Comparison of ENCODE assay signal across 31 cellular contexts in the genomic region with DNA sequence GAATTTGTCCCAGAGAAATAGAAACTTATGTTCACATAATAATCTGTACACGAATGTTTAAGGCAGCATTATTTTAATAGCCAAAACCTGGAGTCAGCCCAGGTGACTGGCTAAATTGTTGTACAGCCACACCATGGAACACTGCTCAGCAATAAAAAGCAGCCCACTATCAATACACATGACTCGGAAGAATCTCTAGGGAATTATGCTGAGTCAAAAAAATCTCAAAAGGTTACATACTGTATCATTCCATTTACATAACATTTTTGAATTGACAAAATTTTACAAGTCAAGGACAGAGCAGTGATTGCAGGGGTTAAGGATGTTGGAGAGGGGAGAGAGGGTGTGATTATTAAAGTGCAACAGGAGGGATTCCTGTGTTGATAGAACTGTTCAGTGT.
"Had no signal": no experiment of that assay in that cellular context is flagged by ENCODE, and none has a peak within 500 bp of the region (broad histone marks: within the 10 kb centered on the region; RNA-seq: fewer than 3 reads in every experiment).

No MANE protein-coding gene starts in this region.

- H3K4me2 ChIP-seq: hepatocyte had no signal

- H3K36me3 ChIP-seq: adrenal gland, breast epithelium, cardiac muscle cell, colonic mucosa, esophagus squamous epithelium, gastroesophageal sphincter, heart right ventricle had no signal

- H3K27me3 ChIP-seq: adrenal gland, breast epithelium, cardiac muscle cell, colonic mucosa, esophagus squamous epithelium, gastroesophageal sphincter, heart right ventricle, hepatocyte had no signal

- H2AFZ ChIP-seq: hepatocyte had no signal

- H3K9me3 ChIP-seq: adrenal gland, breast epithelium, colonic mucosa, esophagus squamous epithelium, gastroesophageal sphincter had no signal

- H3K4me3 ChIP-seq: adrenal gland, breast epithelium, cardiac muscle cell, colonic mucosa, esophagus squamous epithelium, gastroesophageal sphincter, heart right ventricle, hepatocyte had no signal

- FAIRE-seq: endometrium, endothelial cell of umbilical vein had no signal

- H3K4me1 ChIP-seq: breast epithelium, colonic mucosa had no signal

- H3K27ac ChIP-seq: adrenal gland, breast epithelium, cardiac muscle cell, colonic mucosa, epithelial cell of prostate, esophagus squamous epithelium, gastroesophageal sphincter, heart right ventricle, hepatocyte had no signal

- ATAC-seq: activated CD4-positive, alpha-beta T cell treated with anti-CD3 and anti-CD28 coated beads for 36 hours; activated CD8-positive, alpha-beta memory T cell treated with anti-CD3 and anti-CD28 coated beads, Interleukin-2, amount 10 ng/mL, durations not matched to agents 7 days and 5 days; activated CD8-positive, alpha-beta T cell treated with anti-CD3 and anti-CD28 coated beads, Interleukin-2, amount 10 ng/mL, durations not matched to agents 7 days and 5 days; activated naive CD8-positive, alpha-beta T cell treated with anti-CD3 and anti-CD28 coated beads, Interleukin-2, amount 50 U/mL, for 24 hours; gastroesophageal sphincter; heart right ventricle had no signal

- DNase-seq: activated CD4-positive, alpha-beta memory T cell treated with anti-CD3 and anti-CD28 coated beads for 36 hours; activated CD4-positive, alpha-beta T cell treated with anti-CD3 and anti-CD28 coated beads for 36 hours; activated CD4-positive, alpha-beta T cell treated with anti-CD3 and anti-CD28 coated beads, Interleukin-2, amount 10 ng/mL, durations not matched to agents 24 days and 14 days; activated CD4-positive, CD25-positive, alpha-beta regulatory T cell; activated CD4-positive, CD25-positive, alpha-beta regulatory T cell treated with anti-CD3 and anti-CD28 coated beads, Interleukin-2, amount 50 U/mL, for 72 hours; activated CD8-positive, alpha-beta memory T cell treated with anti-CD3 and anti-CD28 coated beads, Interleukin-2, amount 10 ng/mL, durations not matched to agents 7 days and 5 days; activated CD8-positive, alpha-beta memory T cell treated with anti-CD3 and anti-CD28 coated beads, Interleukin-2, amount 50 U/mL, for 4 hours; activated CD8-positive, alpha-beta T cell treated with anti-CD3 and anti-CD28 coated beads, Interleukin-2, amount 10 ng/mL, durations not matched to agents 7 days and 5 days; activated effector memory CD4-positive, alpha-beta T cell treated with anti-CD3 and anti-CD28 coated beads, Interleukin-2, amount 50 U/mL, for 16 hours; activated naive CD4-positive, alpha-beta T cell treated with anti-CD3 and anti-CD28 coated beads for 36 hours; activated naive CD8-positive, alpha-beta T cell treated with anti-CD3 and anti-CD28 coated beads for 36 hours; activated naive CD8-positive, alpha-beta T cell treated with anti-CD3 and anti-CD28 coated beads, Interleukin-2, amount 50 U/mL, for 24 hours; activated T-cell treated with anti-CD3 and anti-CD28 coated beads, Interleukin-2, amount 50 U/mL, for 1 hour; activated T-cell treated with anti-CD3 and anti-CD28 coated beads, Interleukin-2, amount 50 U/mL, for 48 hours; adrenal gland; amygdala; aorta; central memory CD4-positive, alpha-beta T cell; cerebellar nuclear complex; colonic mucosa; effector CD8-positive, alpha-beta T cell; esophagus squamous epithelium; foreskin melanocyte; heart right ventricle had no signal

- H3K79me2 ChIP-seq: hepatocyte had no signal
